Comparison of ENCODE assay signal across 9 cellular contexts in genomic region chr1:172180886-172181285, GRCh38.
DNase-seq lines count a peak whose midpoint lies in the region; ATAC-seq and TF ChIP-seq lines count a peak whose summit lies in the region.
"Had no signal": no experiment of that assay in that cellular context is flagged by ENCODE, and none has a peak within 500 bp of the region (broad histone marks: within the 10 kb centered on the region; RNA-seq: fewer than 3 reads in every experiment).

No MANE protein-coding gene starts in this region.

- no peaks in the 10 kb centered on the region for H3K27me3 Mint-ChIP-seq in activated CD8-positive, alpha-beta memory T cell treated with anti-CD3 and anti-CD28 coated beads, Interleukin-2, amount 10 ng/mL, durations not matched to agents 7 days and 5 days

- no peak for TF ChIP-seq EP300 in sigmoid colon (IDR thresholded peaks at IDR 0.05)

- H3K27ac Mint-ChIP-seq in activated CD8-positive, alpha-beta memory T cell treated with anti-CD3 and anti-CD28 coated beads, Interleukin-2, amount 10 ng/mL, durations not matched to agents 7 days and 5 days = peak overlapping the region; percentile 100

- CTCF ChIA-PET in activated CD8-positive, alpha-beta memory T cell treated with anti-CD3 and anti-CD28 coated beads, Interleukin-2, amount 10 ng/mL, durations not matched to agents 7 days and 5 days (lab: Charles Lee) = interaction anchor here (0.8 to 1.5 kb wide), 8 partner anchors 10 to 220 kb away, joined by 3 to 7 read pairs (median 4); no protein-coding TSS in a partner anchor

- no peaks in the 10 kb centered on the region for H3K9me3 ChIP-seq in sigmoid colon

- ATAC-seq in GM19351 (IDR thresholded peaks at IDR 0.05; ENCODE audit: unreplicated experiment) (peak; percentile 72), HG03460 (IDR thresholded peaks at IDR 0.05; ENCODE audit: unreplicated experiment) (peak; percentile 65)
- ATAC-seq in activated CD8-positive, alpha-beta memory T cell treated with anti-CD3 and anti-CD28 coated beads, Interleukin-2, amount 10 ng/mL, durations not matched to agents 7 days and 5 days = peak; percentile 86

- TF ChIP-seq CTCF in fibroblast of the aortic adventitia (IDR thresholded peaks at IDR 0.05; ENCODE audit: insufficient read depth, low read length) = no peak
- no peak for TF ChIP-seq CTCF in sigmoid colon (IDR thresholded peaks at IDR 0.05)

- peaks cover 0 to 54% (median 41%) of the 10 kb centered on the region in 4 donors for H3K4me1 ChIP-seq in sigmoid colon

- H3K9me3 Mint-ChIP-seq in activated CD8-positive, alpha-beta memory T cell treated with anti-CD3 and anti-CD28 coated beads, Interleukin-2, amount 10 ng/mL, durations not matched to agents 7 days and 5 days (ENCODE audit: low read depth) = no peaks in the 10 kb centered on the region
- H3K9me3 Mint-ChIP-seq: neural crest cell had no signal

- WGBS in sigmoid colon, 2 donors = 33 to 54% methylated on average over 4 of the region's 4 CpGs

- peaks cover 7% of the 10 kb centered on the region for H3K36me3 Mint-ChIP-seq in activated CD8-positive, alpha-beta memory T cell treated with anti-CD3 and anti-CD28 coated beads, Interleukin-2, amount 10 ng/mL, durations not matched to agents 7 days and 5 days

- in situ Hi-C loops in ACHN (cut with HindIII; ENCODE audit: low pct_ligation_motif_present, low pct_unique_long_range_greater_than_20kb, low sequenced_read_pairs) = no loop called here

- peak overlapping the region; percentile 75 for H3K4me3 Mint-ChIP-seq in activated CD8-positive, alpha-beta memory T cell treated with anti-CD3 and anti-CD28 coated beads, Interleukin-2, amount 10 ng/mL, durations not matched to agents 7 days and 5 days
- H3K4me3 Mint-ChIP-seq: neural crest cell had no signal

- H3K4me3 ChIP-seq in fibroblast of the aortic adventitia (ENCODE audit: low read depth, low read length) (peak overlapping the region; percentile 11), sigmoid colon (peak overlapping the region in 3 of 4 donors; percentile 10 to 32 (median 28))

- no peaks in the 10 kb centered on the region for H3K36me3 ChIP-seq in sigmoid colon

- H3K27ac ChIP-seq in sigmoid colon = peak overlapping the region; percentile 75 to 87 (median 82)

- peak; percentile 67 for DNase-seq in Ammon's horn (ENCODE audit: low spot score)
- peak; percentile 76 for DNase-seq in activated CD8-positive, alpha-beta memory T cell treated with anti-CD3 and anti-CD28 coated beads, Interleukin-2, amount 10 ng/mL, durations not matched to agents 7 days and 5 days
- peak; percentile 70 for DNase-seq in fibroblast of the aortic adventitia (ENCODE audit: low read depth)
- DNase-seq in sigmoid colon = peak; percentile 78
- DNase-seq in ACHN = no peak
- DNase-seq in HUDEP-2 (lab: John Stamatoyannopoulos, UW; ENCODE audit: unreplicated experiment in 76 of 76) = no peak

- peaks cover 50% of the 10 kb centered on the region for H3K4me1 Mint-ChIP-seq in activated CD8-positive, alpha-beta memory T cell treated with anti-CD3 and anti-CD28 coated beads, Interleukin-2, amount 10 ng/mL, durations not matched to agents 7 days and 5 days

- H3K27me3 ChIP-seq in sigmoid colon = no peaks in the 10 kb centered on the region

- TF ChIP-seq POLR2A in sigmoid colon (IDR thresholded peaks at IDR 0.05) = no peak

- intact Hi-C loops in sigmoid colon (cut with DNase I) = loop anchor here (1.0 to 2.0 kb wide), 2 partner anchors 36 to 217 kb away; no protein-coding TSS in a partner anchor

Comparison
In these comparisons a context has a peak if more than half of its experiments do, and no peak if none do; other contexts are left out.
1. DNase-seq: peak in Ammon's horn (single experiment), activated CD8-positive, alpha-beta memory T cell treated with anti-CD3 and anti-CD28 coated beads, Interleukin-2, amount 10 ng/mL, durations not matched to agents 7 days and 5 days (single experiment), fibroblast of the aortic adventitia (single experiment) and sigmoid colon (single experiment); none in ACHN (single experiment) and HUDEP-2 (0 of 76).
2. Peak in every context shown above with its lines, with median percentiles within 50 percentile points of each other: ATAC-seq.